8 cellular contexts compared by ENCODE assay signal in the genomic region with DNA sequence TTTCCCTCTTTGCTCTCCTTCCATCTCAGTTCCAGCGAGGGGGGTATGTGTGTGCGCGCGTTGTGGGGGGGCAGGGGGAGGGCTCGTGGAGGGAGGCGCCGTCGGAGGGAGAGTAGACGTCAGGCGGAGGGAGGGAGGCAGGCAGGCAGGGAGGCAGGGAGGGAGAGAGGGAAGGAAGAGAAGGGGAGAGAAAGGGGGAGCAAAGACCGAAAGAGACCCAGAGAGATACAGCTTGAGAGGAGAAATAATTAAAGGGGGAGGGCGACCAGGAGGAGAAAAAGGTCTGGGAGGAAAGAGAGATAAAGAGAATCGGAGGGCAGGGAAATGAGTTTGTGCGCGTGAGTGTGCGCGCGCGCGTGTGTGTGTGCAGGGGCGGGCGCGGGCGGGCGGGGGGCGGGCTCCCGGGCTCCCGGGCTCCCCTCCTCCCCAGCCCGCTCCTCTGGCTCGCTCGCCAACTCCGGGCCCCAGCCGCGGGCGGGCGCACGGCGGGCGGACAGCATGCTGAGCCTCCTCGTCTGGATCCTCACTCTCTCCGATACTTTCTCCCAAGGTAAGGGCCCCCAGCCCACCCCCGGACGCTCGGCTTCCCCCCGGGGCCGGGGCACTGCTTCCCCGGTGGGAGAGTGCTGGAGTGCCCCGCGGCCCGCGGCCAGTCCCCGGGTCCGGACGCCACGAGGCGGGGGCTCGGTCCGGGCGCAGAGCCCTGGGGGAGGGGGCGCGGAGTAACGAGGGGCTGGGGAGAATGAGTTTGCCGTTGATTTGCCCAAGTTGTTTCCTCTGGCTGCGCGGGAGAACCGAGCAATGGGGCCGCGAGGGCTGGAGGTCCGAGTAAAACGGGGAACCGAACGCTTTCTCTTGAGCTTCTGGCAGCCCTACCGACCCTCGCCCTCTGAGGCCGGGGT. TPM values are rescaled to one million over a fixed set of nuclear protein-coding genes. Genes with fewer than 3 reads are reported as not detected.
DNase-seq lines count a peak whose midpoint lies in the region; ATAC-seq and TF ChIP-seq lines count a peak whose summit lies in the region.

Gene KIRREL1 (plus strand): TSS at position 467 of the 902 bp plus-strand sequence. CDS start 32 bp downstream, at position 499.

- H3K9me3 Mint-ChIP-seq in activated T-cell treated with anti-CD3 and anti-CD28 coated beads, Interleukin-2, amount 50 U/mL, for 24 hours = no peaks in the 10 kb centered on the region

- H3K36me3 ChIP-seq in mesodermal cell (ENCODE audit: control insufficient read depth, insufficient read depth, low read length) = peaks cover 14% of the 10 kb centered on the region

- CTCF ChIA-PET in RWPE1 (lab: Yijun Ruan, JAX) = interaction anchor here (0.5 to 4.1 kb wide), 16 partner anchors 9 to 211 kb away, joined by 3 to 55 read pairs (median 6); no protein-coding TSS in a partner anchor

- H3K9me3 ChIP-seq in mesodermal cell (ENCODE audit: control insufficient read depth, low read length) = no peaks in the 10 kb centered on the region

- DNase-seq in activated T-cell treated with anti-CD3 and anti-CD28 coated beads, Interleukin-2, amount 50 U/mL, for 24 hours = peak; percentile 34
- no peak for DNase-seq in activated T-cell treated with anti-CD3 and anti-CD28 coated beads, Interleukin-2, amount 50 U/mL, for 48 hours
- DNase-seq in RWPE1 (ENCODE audit: low spot score) = peak; percentile 59
- no peak for DNase-seq in epithelial cell of proximal tubule (ENCODE audit: low read depth)
- DNase-seq in ureter (ENCODE audit: low spot score) = peak; percentile 62
- no peak for DNase-seq in SHP77 (lab: John Stamatoyannopoulos, UW)

- WGBS in mesodermal cell (ENCODE audit: insufficient coverage in 2 of 2), 2 experiments = 0% methylated on average over 39 to 54 of the region's 75 CpGs

- H3K4me3 Mint-ChIP-seq in activated T-cell treated with anti-CD3 and anti-CD28 coated beads, Interleukin-2, amount 50 U/mL, for 24 hours = peak within 1 kb of the TSS; percentile 64

- ATAC-seq in GM21576 (IDR thresholded peaks at IDR 0.05; ENCODE audit: unreplicated experiment) = no peak

- H3K27ac Mint-ChIP-seq in activated T-cell treated with anti-CD3 and anti-CD28 coated beads, Interleukin-2, amount 50 U/mL, for 24 hours = no peak within 1 kb of the TSS

- no peak for TF ChIP-seq CTCF in RWPE1 (conservative IDR thresholded peaks at IDR 0.05; ENCODE audit: low read depth)
- no peak for TF ChIP-seq CTCF in epithelial cell of proximal tubule (conservative IDR thresholded peaks at IDR 0.05; ENCODE audit: low read depth, low read length)

- H3K4me3 ChIP-seq in epithelial cell of proximal tubule (ENCODE audit: low read depth, low read length) (peak within 1 kb of the TSS; percentile 99), mesodermal cell (ENCODE audit: extremely low read depth, insufficient read depth, low read length, poor library complexity, severe bottlenecking) (peak within 1 kb of the TSS; percentile 94)

- H3K36me3 Mint-ChIP-seq in activated T-cell treated with anti-CD3 and anti-CD28 coated beads, Interleukin-2, amount 50 U/mL, for 24 hours (ENCODE audit: low read depth) = no peaks in the 10 kb centered on the region

- H3K4me1 Mint-ChIP-seq in activated T-cell treated with anti-CD3 and anti-CD28 coated beads, Interleukin-2, amount 50 U/mL, for 24 hours (ENCODE audit: low read depth) = peaks cover 6% of the 10 kb centered on the region

- peaks cover 33% of the 10 kb centered on the region for H3K4me1 ChIP-seq in mesodermal cell (ENCODE audit: control insufficient read depth, insufficient read depth, low read length, poor library complexity, severe bottlenecking)

- peak within 1 kb of the TSS; percentile 94 for H3K27ac ChIP-seq in RWPE1
- peak within 1 kb of the TSS; percentile 71 for H3K27ac ChIP-seq in mesodermal cell (ENCODE audit: low read depth, low read length, severe bottlenecking)

- POLR2A ChIA-PET in RWPE1 (lab: Yijun Ruan, JAX; ENCODE audit: low non-redundant PET) = interaction anchor here (1.1 kb wide), 1 partner anchor 37 kb away, joined by 3 read pairs; no protein-coding TSS in a partner anchor

- H3K27me3 Mint-ChIP-seq in activated T-cell treated with anti-CD3 and anti-CD28 coated beads, Interleukin-2, amount 50 U/mL, for 24 hours = peaks cover 63% of the 10 kb centered on the region

RNA-seq across cellular contexts. Expression of gene KIRREL1, which starts in this region (rescaled TPM):
- total RNA-seq in epithelial cell of proximal tubule (194 and 275 TPM in 2 replicates), ureter (19.7 TPM)
- polyA plus RNA-seq in mesodermal cell (2013, experiment 1 of 2) = 72.5 TPM
- polyA plus RNA-seq in mesodermal cell (2013, experiment 2 of 2) = 57.5 TPM

Comparison
In these comparisons a context has a peak if more than half of its experiments do, and no peak if none do; other contexts are left out.
1. DNase-seq: peak in activated T-cell treated with anti-CD3 and anti-CD28 coated beads, Interleukin-2, amount 50 U/mL, for 24 hours (single experiment), RWPE1 (single experiment) and ureter (single experiment); none in activated T-cell treated with anti-CD3 and anti-CD28 coated beads, Interleukin-2, amount 50 U/mL, for 48 hours (0 of 2), epithelial cell of proximal tubule (single experiment) and SHP77 (0 of 2).